In the genomic region with DNA sequence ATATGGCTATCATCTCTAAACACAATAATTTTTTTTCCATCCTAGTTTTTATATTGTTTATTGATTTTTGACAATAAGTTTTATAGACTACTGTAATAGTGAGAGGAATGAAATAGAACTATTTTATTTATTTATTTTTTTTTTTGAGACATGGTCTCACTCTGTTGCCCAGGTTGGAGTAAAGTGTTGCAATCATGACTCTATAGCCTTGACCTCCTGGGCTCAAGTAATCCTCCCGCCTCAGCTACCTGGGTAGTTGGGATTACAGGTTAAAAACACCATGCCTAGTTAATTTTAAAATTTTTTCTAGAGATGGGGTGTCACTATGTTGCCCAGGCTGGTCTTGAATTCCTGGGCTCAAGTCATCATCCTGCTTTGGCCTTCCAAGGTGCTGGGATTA, we compare ENCODE assay signal across 35 cellular contexts. TPM values are rescaled to one million over a fixed set of nuclear protein-coding genes. Genes with fewer than 3 reads are reported as not detected.
"Had no signal": no experiment of that assay in that cellular context is flagged by ENCODE, and none has a peak within 500 bp of the region (broad histone marks: within the 10 kb centered on the region; RNA-seq: fewer than 3 reads in every experiment).

No MANE protein-coding gene starts in this region.

- H3K27me3 ChIP-seq: MG63 had no signal

- H3K36me3 ChIP-seq: MG63 had no signal

- DNase-seq: Karpas-422, Kasumi-1, MG63, MM.1S, MV-4-11, NCI-H1048, NCI-H1092, NCI-H1092 treated with DMSO at 0.1 percent for 48 hours, NCI-H1105, NCI-H1105 treated with DMSO at 0.1 percent for 48 hours, NCI-H1417, NCI-H1417 treated with DMSO at 0.1 percent for 48 hours, NCI-H1436, NCI-H1436 treated with DMSO at 0.1 percent for 48 hours, NCI-H146, NCI-H1694, NCI-H1694 treated with DMSO at 0.1 percent for 48 hours, NCI-H187, NCI-H187 treated with DMSO at 0.1 percent for 48 hours, NCI-H1930, NCI-H2029, NCI-H2029 treated with DMSO at 0.1 percent for 48 hours, NCI-H2081, NCI-H2081 treated with DMSO at 0.1 percent for 48 hours, NCI-H2107, NCI-H2171, NCI-H2171 treated with DMSO at 0.1 percent for 48 hours, NCI-H2227 treated with DMSO at 0.1 percent for 48 hours, NCI-H226, NCI-H345, NCI-H446, NCI-H446 treated with DMSO at 0.1 percent for 48 hours, NCI-H510A, NCI-H510A treated with DMSO at 0.1 percent for 48 hours had no signal

- H3K4me3 ChIP-seq: MG63 had no signal

RNA-seq across cellular contexts. Expression of a gene that starts 8.5 kb away (rescaled TPM):
- total RNA-seq: NCI-H460 had no signal

RNA-seq across cellular contexts. Expression of a gene that starts 40.6 kb away (rescaled TPM):
- total RNA-seq: NCI-H460 had no signal
